In genomic region chr22:46684706-46685105, GRCh38 we compare ENCODE assay signal across 8 cellular contexts. TPM values are rescaled to one million over a fixed set of nuclear protein-coding genes. Genes with fewer than 3 reads are reported as not detected.
DNase-seq lines count a peak whose midpoint lies in the region; ATAC-seq, FAIRE-seq and TF ChIP-seq lines count a peak whose summit lies in the region.

No MANE protein-coding gene starts in this region.

- no peak overlapping the region for H3K27ac Mint-ChIP-seq in Caco-2 (ENCODE audit: unreplicated experiment)
- peak overlapping the region in 3 of 7 donors; percentile 10 to 77 (median 52) for H3K27ac Mint-ChIP-seq in CD4-positive, alpha-beta memory T cell

- CTCF ChIA-PET in Caco-2 (lab: Charles Lee) = no interaction called here
- CTCF ChIA-PET in CD4-positive, alpha-beta memory T cell (lab: Charles Lee; ENCODE audit: partially characterized antibody) = no interaction called here

- no peaks in the 10 kb centered on the region for H3K27me3 Mint-ChIP-seq in Caco-2 (ENCODE audit: insufficient read depth, unreplicated experiment)
- H3K27me3 Mint-ChIP-seq in CD4-positive, alpha-beta memory T cell = no peaks in the 10 kb centered on the region

- peak; percentile 52 for ATAC-seq in GM21367 (IDR thresholded peaks at IDR 0.05; ENCODE audit: unreplicated experiment)

- peak overlapping the region; percentile 91 for H3K27ac ChIP-seq in colonic mucosa
- no peak overlapping the region for H3K27ac ChIP-seq in CD4-positive, alpha-beta memory T cell (ENCODE audit: low read depth, low read length)

- no peaks in the 10 kb centered on the region for H3K4me1 Mint-ChIP-seq in Caco-2 (ENCODE audit: low read depth, unreplicated experiment)
- H3K4me1 Mint-ChIP-seq in CD4-positive, alpha-beta memory T cell = peaks cover 9 to 28% (median 20%) of the 10 kb centered on the region in 4 donors

- no peaks in the 10 kb centered on the region for H3K36me3 ChIP-seq in Caco-2 (ENCODE audit: control insufficient read depth, insufficient read depth, low read length)
- no peaks in the 10 kb centered on the region for H3K36me3 ChIP-seq in colonic mucosa
- peaks cover 36% of the 10 kb centered on the region for H3K36me3 ChIP-seq in CD4-positive, alpha-beta memory T cell (ENCODE audit: insufficient read depth, low read length)

- TF ChIP-seq CTCF in Caco-2 (IDR thresholded peaks at IDR 0.05; ENCODE audit: insufficient read depth in 1 of 2, low read depth in 1 of 2, low read length in 1 of 2, severe bottlenecking in 1 of 2, unreplicated experiment in 1 of 2) = no peak
- TF ChIP-seq CTCF in colonic mucosa (IDR thresholded peaks at IDR 0.05) = no peak

- H3K4me3 ChIP-seq in Caco-2 (ENCODE audit: low read depth, low read length) = no peak overlapping the region
- no peak overlapping the region for H3K4me3 ChIP-seq in colonic mucosa
- no peak overlapping the region for H3K4me3 ChIP-seq in CD4-positive, alpha-beta memory T cell (ENCODE audit: low read length in 2 of 2)

- intact Hi-C loops in Caco-2 (cut with micrococcal nuclease; ENCODE audit: unreplicated experiment) (no loop called here), colonic mucosa (cut with DNase I) (no loop called here)
- intact Hi-C loops in CD4-positive, alpha-beta memory T cell (cut with micrococcal nuclease) = no loop called here

- TSS peak; percentile 59 for BruUV-seq in Caco-2 (replicated peaks; lab: Mats Ljungman, UMichigan)

- peaks cover 8% of the 10 kb centered on the region for H3K36me3 Mint-ChIP-seq in Caco-2 (ENCODE audit: insufficient read depth, unreplicated experiment)
- peaks cover 20 to 40% of the 10 kb centered on the region in 2 donors for H3K36me3 Mint-ChIP-seq in CD4-positive, alpha-beta memory T cell

- no peak for FAIRE-seq in urothelium cell line (lab: Jason Lieb, UNC)

- H3K9me3 Mint-ChIP-seq in Caco-2 (ENCODE audit: unreplicated experiment) = no peaks in the 10 kb centered on the region
- H3K9me3 Mint-ChIP-seq in CD4-positive, alpha-beta memory T cell = no peaks in the 10 kb centered on the region

- no peaks in the 10 kb centered on the region for H3K27me3 ChIP-seq in Caco-2 (replicated peaks; ENCODE audit: control insufficient read depth, insufficient read depth, low read length)
- H3K27me3 ChIP-seq in colonic mucosa = no peaks in the 10 kb centered on the region
- no peaks in the 10 kb centered on the region for H3K27me3 ChIP-seq in CD4-positive, alpha-beta memory T cell (ENCODE audit: insufficient read depth, low read length)

- no peak overlapping the region for H3K4me3 Mint-ChIP-seq in Caco-2 (ENCODE audit: unreplicated experiment)
- H3K4me3 Mint-ChIP-seq in CD4-positive, alpha-beta memory T cell = no peak overlapping the region

- POLR2A ChIA-PET in Caco-2 (lab: Charles Lee) = no interaction called here
- POLR2A ChIA-PET in CD4-positive, alpha-beta memory T cell (lab: Charles Lee; ENCODE audit: partially characterized antibody) = no interaction called here

- DNase-seq in Caco-2 (no peak), MV-4-11 (lab: John Stamatoyannopoulos, UW) (peak; percentile 76), colonic mucosa (no peak), globus pallidus (ENCODE audit: low spot score) (no peak), urothelium cell line (ENCODE audit: low spot score) (no peak)
- no peak for DNase-seq in activated CD4-positive, alpha-beta T cell treated with anti-CD3 and anti-CD28 coated beads for 4 hours
- DNase-seq in CD4-positive, alpha-beta memory T cell = no peak

- H3K9ac ChIP-seq in colonic mucosa (ENCODE audit: low read depth in 2 of 2, low read length in 2 of 2) = peak overlapping the region in 1 of 2 donors; percentile 34

- H3K9me3 ChIP-seq in Caco-2 (no peaks in the 10 kb centered on the region), colonic mucosa (no peaks in the 10 kb centered on the region)
- H3K9me3 ChIP-seq in CD4-positive, alpha-beta memory T cell (ENCODE audit: control insufficient read depth in 1 of 2, low read length in 2 of 2) = no peaks in the 10 kb centered on the region

- H3K4me1 ChIP-seq in Caco-2 = no peaks in the 10 kb centered on the region
- peaks cover 21% of the 10 kb centered on the region for H3K4me1 ChIP-seq in colonic mucosa
- peaks cover 13% of the 10 kb centered on the region for H3K4me1 ChIP-seq in CD4-positive, alpha-beta memory T cell (ENCODE audit: insufficient read depth, low read length)

RNA-seq across cellular contexts. Expression of gene CERK, which starts 53.3 kb away (rescaled TPM):
- total RNA-seq in Caco-2 (2022) (35.0 and 37.6 TPM in 2 replicates), colonic mucosa (10 to 100 TPM; 24.7 to 46.6 TPM)
- total RNA-seq in CD4-positive, alpha-beta memory T cell = 100 to 1,000 TPM; 161 to 164 TPM
- 100 to 1,000 TPM in 1 of 2 donors, 10 to 100 TPM in 1; 91.2 to 111 TPM for polyA plus RNA-seq in CD4-positive, alpha-beta memory T cell
